In genomic region chr7:11831383-11831726, GRCh38 we compare ENCODE assay signal across 7 cellular contexts. TPM values are rescaled to one million over a fixed set of nuclear protein-coding genes. Genes with fewer than 3 reads are reported as not detected.
DNase-seq lines count a peak whose midpoint lies in the region; ATAC-seq and TF ChIP-seq lines count a peak whose summit lies in the region.

No MANE protein-coding gene starts in this region.

- H3K4me1 ChIP-seq in HEK293 (ENCODE audit: control insufficient read depth, insufficient read depth, low read length), result peaks cover 2% of the 10 kb centered on the region
- H3K4me1 ChIP-seq in hepatocyte (ENCODE audit: insufficient read depth), result no peaks in the 10 kb centered on the region
- peaks cover 0 to 23% (median 7%) of the 10 kb centered on the region in 6 donors for H3K4me1 ChIP-seq in spleen

- H3K4me3 ChIP-seq in HEK293 (ENCODE audit: low read depth, low read length), result peak overlapping the region; percentile 58
- H3K4me3 ChIP-seq in hepatocyte, result peak overlapping the region; percentile 82
- H3K4me3 ChIP-seq in spleen, result peak overlapping the region; percentile 27 to 70 (median 37)

- peak overlapping the region; percentile 87 for H3K4me2 ChIP-seq in hepatocyte

- CTCF ChIA-PET in HEK293 (lab: Yijun Ruan, JAX), result interaction anchor here (1.3 kb wide), 1 partner anchor 627 kb away, joined by 4 read pairs; no protein-coding TSS in a partner anchor

- intact Hi-C loops in spleen (cut with DNase I; ENCODE audit: low total_unique reads), result loop anchor here (10.0 kb wide), 2 partner anchors 397 to 483 kb away; no protein-coding TSS in a partner anchor

- H2AFZ ChIP-seq in hepatocyte, result peak overlapping the region; percentile 89

- H3K9me3 ChIP-seq in HEK293 (ENCODE audit: control insufficient read depth, insufficient read depth, low read depth, low read length), result no peaks in the 10 kb centered on the region
- no peaks in the 10 kb centered on the region for H3K9me3 ChIP-seq in hepatocyte (ENCODE audit: low read depth)
- no peaks in the 10 kb centered on the region for H3K9me3 ChIP-seq in spleen

- peak overlapping the region; percentile 58; the same call in 1 of the 2 replicates for H3K27ac ChIP-seq in HEK293 (ENCODE audit: extremely low read depth, low read depth, low read length)
- H3K27ac ChIP-seq in hepatocyte, result peak overlapping the region; percentile 30
- peak overlapping the region in 7 of 8 donors; percentile 48 to 87 (median 72) for H3K27ac ChIP-seq in spleen

- H3K79me2 ChIP-seq in hepatocyte, result peaks cover 7% of the 10 kb centered on the region

- TF ChIP-seq POLR2A in spleen (IDR thresholded peaks at IDR 0.05), result no peak

- no peaks in the 10 kb centered on the region for H4K20me1 ChIP-seq in hepatocyte (ENCODE audit: insufficient read depth, poor library complexity, severe bottlenecking)

- TF ChIP-seq CTCF in HEK293 (tag by site-specific recombination; IDR thresholded peaks at IDR 0.05) (no peak), hepatocyte (IDR thresholded peaks at IDR 0.05; ENCODE audit: poor library complexity) (no peak), spleen (IDR thresholded peaks at IDR 0.05 in 8 of 11, conservative IDR thresholded peaks at IDR 0.05 in 3 of 11) (no peak)

- ATAC-seq in GM19455 (IDR thresholded peaks at IDR 0.05; ENCODE audit: unreplicated experiment) (no peak), HG02973 (IDR thresholded peaks at IDR 0.05; ENCODE audit: unreplicated experiment) (no peak), HG03039 (IDR thresholded peaks at IDR 0.05; ENCODE audit: unreplicated experiment) (no peak)

- no peaks in the 10 kb centered on the region for H3K36me3 ChIP-seq in HEK293 (ENCODE audit: control insufficient read depth in 2 of 2, insufficient read depth in 1 of 2, low read length in 2 of 2)
- no peaks in the 10 kb centered on the region for H3K36me3 ChIP-seq in hepatocyte (replicated peaks; ENCODE audit: insufficient read depth, low read depth)
- no peaks in the 10 kb centered on the region for H3K36me3 ChIP-seq in spleen

- DNase-seq in SW480 (ENCODE audit: low spot score) (peak; percentile 46), hepatocyte (ENCODE audit: low spot score) (no peak), spleen (no peak)

- no peaks in the 10 kb centered on the region for H3K9me2 ChIP-seq in hepatocyte (replicated peaks; ENCODE audit: insufficient read depth)

- POLR2A ChIA-PET in HEK293 (lab: Yijun Ruan, JAX), result no interaction called here

- WGBS in hepatocyte (ENCODE audit: low lambda C conversion rate, missing lambda C conversion rate), result 0% methylated on average over 5 of the region's 5 CpGs
- WGBS in spleen, 5 donors, result 0 to 1% (median 1%) methylated on average over 5 of the region's 5 CpGs

- H3K27me3 ChIP-seq in hepatocyte (no peaks in the 10 kb centered on the region), spleen (replicated peaks in 1 of 7) (peaks cover 0 to 33% (median 17%) of the 10 kb centered on the region in 7 donors)

TF ChIP-seq in HEK293, 187 proteins besides CTCF, POLR2A, EP300 and RAD21:
- TF ChIP-seq ZNF555 (tag by site-specific recombination; conservative IDR thresholded peaks at IDR 0.05) (no peak), SP7 (tag by site-specific recombination; IDR thresholded peaks at IDR 0.05) (no peak), MEIS1 (CRISPR knock-in tag; IDR thresholded peaks at IDR 0.05; ENCODE audit: borderline replicate concordance) (0 out of 2 replicates have a peak, but pooled peaks have one; percentile 33), ZNF488 (tag by site-specific recombination; IDR thresholded peaks at IDR 0.05) (no peak), ZNF404 (tag by site-specific recombination; IDR thresholded peaks at IDR 0.05) (no peak), ZNF529 (tag by site-specific recombination; IDR thresholded peaks at IDR 0.05; ENCODE audit: insufficient replicate concordance) (no peak), ZNF221 (tag by site-specific recombination; IDR thresholded peaks at IDR 0.05; ENCODE audit: borderline replicate concordance) (no peak)

RNA-seq across cellular contexts. Expression of gene THSD7A, which starts 0.6 kb away (rescaled TPM):
- total RNA-seq in hepatocyte (6.9 and 8.3 TPM in 2 replicates), spleen (1 to 10 TPM; 3.6 to 8.7 (median 5.1) TPM)
- polyA plus RNA-seq in hepatocyte (3.4 and 4.0 TPM in 2 replicates), spleen (under 1 TPM; 0.29 to 0.42 (median 0.33) TPM)
